21 cellular contexts compared by ENCODE assay signal in the genomic region with DNA sequence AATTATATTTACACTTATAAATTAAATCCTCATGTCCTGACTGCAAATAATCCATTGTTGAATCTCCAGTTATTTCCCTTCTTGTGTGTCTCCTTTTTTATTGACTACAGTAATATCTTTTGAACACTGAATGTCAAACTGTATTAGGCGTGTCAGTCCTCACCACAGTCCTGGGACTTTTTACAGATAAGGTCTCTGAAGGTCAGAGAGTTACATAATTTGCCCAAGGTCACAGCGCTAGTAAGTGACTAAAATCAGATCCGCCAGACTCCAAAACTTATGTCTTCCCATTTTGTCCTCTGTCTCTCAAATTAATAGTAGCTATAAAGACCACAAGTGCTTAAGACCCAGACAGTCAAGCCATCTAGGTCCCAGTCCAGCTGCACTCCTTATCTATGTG.
A peak's percentile ranks its signal among the peaks of the same experiment; 100 is the strongest.
DNase-seq lines count a peak whose midpoint lies in the region; ATAC-seq, FAIRE-seq and TF ChIP-seq lines count a peak whose summit lies in the region.
"Had no signal": no experiment of that assay in that cellular context is flagged by ENCODE, and none has a peak within 500 bp of the region (broad histone marks: within the 10 kb centered on the region; RNA-seq: fewer than 3 reads in every experiment).

No MANE protein-coding gene starts in this region.

- H3K9me1 ChIP-seq in K562 (ENCODE audit: control insufficient read depth, insufficient read depth, low read length), result no peaks in the 10 kb centered on the region

- intact Hi-C loops in Right ventricle myocardium superior (cut with DNase I) (no loop called here), left cardiac atrium (cut with DNase I) (no loop called here), K562 (cut with micrococcal nuclease) (no loop called here), gastrocnemius medialis (cut with DNase I; ENCODE audit: low total_unique reads) (loop anchor here (2.0 kb wide), 1 partner anchor 72 kb away; no protein-coding TSS in a partner anchor)

- H4K20me1 ChIP-seq in K562 (replicated peaks; ENCODE audit: control insufficient read depth, insufficient read depth, low read length), result no peaks in the 10 kb centered on the region

- TF ChIP-seq EP300 in K562 (IDR thresholded peaks at IDR 0.05; ENCODE audit: low read length), result no peak

- 26% methylated on average over 3 of the region's 3 CpGs for WGBS in K562 (ENCODE audit: insufficient coverage, low coverage, missing lambda C conversion rate)

- TF ChIP-seq CTCF in HEK293 (tag by site-specific recombination; IDR thresholded peaks at IDR 0.05), result no peak
- no peak for TF ChIP-seq CTCF in K562 (IDR thresholded peaks at IDR 0.05 in 2 of 3, conservative IDR thresholded peaks at IDR 0.05 in 1 of 3; ENCODE audit: insufficient read depth in 2 of 3, low read depth in 1 of 3, low read length in 3 of 3)
- no peak for TF ChIP-seq CTCF in gastrocnemius medialis (IDR thresholded peaks at IDR 0.05 in 4 of 5, conservative IDR thresholded peaks at IDR 0.05 in 1 of 5)
- TF ChIP-seq CTCF in GM20000 (IDR thresholded peaks at IDR 0.05; ENCODE audit: extremely low read depth, missing control alignments), result no peak

- H3K4me1 ChIP-seq in HEK293 (ENCODE audit: control insufficient read depth, insufficient read depth, low read length) (peaks cover 53% of the 10 kb centered on the region), K562 (replicated peaks in 1 of 2; ENCODE audit: control insufficient read depth in 2 of 2, insufficient read depth in 2 of 2, low read length in 2 of 2) (peaks cover 4 to 20% of the 10 kb centered on the region in 2 experiments; a peak in 4 of 5 replicates), gastrocnemius medialis (peaks cover 84% of the 10 kb centered on the region in 2 donors)

- FAIRE-seq in K562 (lab: Jason Lieb, UNC), result no peak
- FAIRE-seq: GM12892, H54 had no signal

- H3K36me3 ChIP-seq in HEK293 (ENCODE audit: control insufficient read depth in 2 of 2, insufficient read depth in 1 of 2, low read length in 2 of 2) (no peaks in the 10 kb centered on the region), K562 (ENCODE audit: control insufficient read depth, insufficient read depth, low read length) (no peaks in the 10 kb centered on the region), gastrocnemius medialis (no peaks in the 10 kb centered on the region)
- H3K36me3 ChIP-seq: MG63 had no signal

- TF ChIP-seq POLR2A in K562 (conservative IDR thresholded peaks at IDR 0.05) (no peak), gastrocnemius medialis (IDR thresholded peaks at IDR 0.05) (no peak)

- in situ Hi-C loops in K562 (cut with MboI), result no loop called here
- in situ Hi-C loops in gastrocnemius medialis (cut with MboI; ENCODE audit: low sequenced_read_pairs in 4 of 4), result loop anchor here in 3 of 4 donors (25.0 kb wide), 2 partner anchors 92 to 258 kb away; no protein-coding TSS in a partner anchor

- no peak overlapping the region for H2AFZ ChIP-seq in K562 (ENCODE audit: low read depth, low read length)
- H2AFZ ChIP-seq: PC-9 had no signal

- POLR2A ChIA-PET in HEK293 (lab: Yijun Ruan, JAX), result no interaction called here
- POLR2A ChIA-PET in K562 (lab: Yijun Ruan, JAX), result no interaction called here

- no peak for TF ChIP-seq RAD21 in K562 (CRISPR knock-in tag; conservative IDR thresholded peaks at IDR 0.05 in 1 of 2, IDR thresholded peaks at IDR 0.05 in 1 of 2)

- no peak overlapping the region for H3K4me3 ChIP-seq in HEK293 (ENCODE audit: low read depth, low read length)
- no peak overlapping the region for H3K4me3 ChIP-seq in K562
- H3K4me3 ChIP-seq in gastrocnemius medialis, result no peak overlapping the region
- H3K4me3 ChIP-seq: MG63, PC-9 had no signal

- H3K79me2 ChIP-seq in K562 (ENCODE audit: control insufficient read depth, insufficient read depth, low read length), result no peaks in the 10 kb centered on the region

- BruUV-seq in K562 (replicated peaks; lab: Mats Ljungman, UMichigan), result no TSS peak

- H3K9me3 ChIP-seq in HEK293 (ENCODE audit: control insufficient read depth, insufficient read depth, low read depth, low read length) (no peaks in the 10 kb centered on the region), K562 (replicated peaks; ENCODE audit: control insufficient read depth, insufficient read depth, low read depth, low read length) (no peaks in the 10 kb centered on the region), gastrocnemius medialis (no peaks in the 10 kb centered on the region)
- H3K9me3 ChIP-seq: MG63 had no signal

- no peaks in the 10 kb centered on the region for H3K27me3 ChIP-seq in K562 (ENCODE audit: control insufficient read depth in 2 of 2, insufficient read depth in 2 of 2, low read length in 2 of 2)
- H3K27me3 ChIP-seq in gastrocnemius medialis, result no peaks in the 10 kb centered on the region
- H3K27me3 ChIP-seq: MG63 had no signal

- H3K4me2 ChIP-seq in K562 (ENCODE audit: insufficient read depth, low read length), result no peak overlapping the region
- H3K4me2 ChIP-seq: PC-9 had no signal

- ATAC-seq in Right ventricle myocardium superior (ENCODE audit: poor library complexity) (peak; percentile 51), left cardiac atrium (no peak), K562 (no peak), gastrocnemius medialis (no peak), HG03045 (IDR thresholded peaks at IDR 0.05; ENCODE audit: unreplicated experiment) (no peak)

- H3K9ac ChIP-seq in K562 (ENCODE audit: insufficient read depth in 1 of 2, low read depth in 2 of 2, low read length in 2 of 2), result no peak overlapping the region

- H3K27ac ChIP-seq in HEK293 (ENCODE audit: extremely low read depth, low read depth, low read length), result peak overlapping the region; percentile 72; the same call in 1 of the 2 replicates
- no peak overlapping the region for H3K27ac ChIP-seq in K562 (ENCODE audit: extremely low read depth, low read depth, low read length)
- peak overlapping the region; percentile 90 to 97 (median 95) for H3K27ac ChIP-seq in gastrocnemius medialis
- H3K27ac ChIP-seq: PC-9 had no signal

- DNase-seq in Right ventricle myocardium superior, result no peak
- no peak for DNase-seq in left cardiac atrium
- DNase-seq in K562 (ENCODE audit: extremely low read depth in 1 of 4, low spot score in 3 of 4), result no peak
- no peak for DNase-seq in gastrocnemius medialis
- no peak for DNase-seq in NCI-H1436 treated with DMSO at 0.1 percent for 48 hours (lab: John Stamatoyannopoulos, UW)
- DNase-seq in GM20000 (ENCODE audit: low spot score), result no peak
- DNase-seq: 8988T; DND-41; KBM-7; MG63; NCI-H1105 treated with DMSO at 0.1 percent for 48 hours; NCI-H1694; NCI-H2029 treated with DMSO at 0.1 percent for 48 hours; NCI-H446 treated with DMSO at 0.1 percent for 48 hours; NCI-H526; NK-92 treated with Interleukin-12 subunit alpha and Interleukin-12 subunit beta, amount 100 ng/mL, for 24 hours; PC-9 had no signal

- CTCF ChIA-PET in HEK293 (lab: Yijun Ruan, JAX) (interaction anchor here (0.7 kb wide), 1 partner anchor 342 kb away, joined by 3 read pairs; no protein-coding TSS in a partner anchor), K562 (lab: Yijun Ruan, JAX; ENCODE audit: low intra/inter-chr PET ratio) (no interaction called here)

TF ChIP-seq in HEK293, 187 proteins besides CTCF, POLR2A, EP300 and RAD21:
- no peak for TF ChIP-seq ZXDB (tag by site-specific recombination; IDR thresholded peaks at IDR 0.05)
- TF ChIP-seq YY2 (tag by site-specific recombination; IDR thresholded peaks at IDR 0.05), result no peak
- TF ChIP-seq ZNF701 (tag by site-specific recombination; IDR thresholded peaks at IDR 0.05), result no peak
- no peak for TF ChIP-seq ZEB2 (tag by site-specific recombination; IDR thresholded peaks at IDR 0.05)
- TF ChIP-seq, protein P1, sequence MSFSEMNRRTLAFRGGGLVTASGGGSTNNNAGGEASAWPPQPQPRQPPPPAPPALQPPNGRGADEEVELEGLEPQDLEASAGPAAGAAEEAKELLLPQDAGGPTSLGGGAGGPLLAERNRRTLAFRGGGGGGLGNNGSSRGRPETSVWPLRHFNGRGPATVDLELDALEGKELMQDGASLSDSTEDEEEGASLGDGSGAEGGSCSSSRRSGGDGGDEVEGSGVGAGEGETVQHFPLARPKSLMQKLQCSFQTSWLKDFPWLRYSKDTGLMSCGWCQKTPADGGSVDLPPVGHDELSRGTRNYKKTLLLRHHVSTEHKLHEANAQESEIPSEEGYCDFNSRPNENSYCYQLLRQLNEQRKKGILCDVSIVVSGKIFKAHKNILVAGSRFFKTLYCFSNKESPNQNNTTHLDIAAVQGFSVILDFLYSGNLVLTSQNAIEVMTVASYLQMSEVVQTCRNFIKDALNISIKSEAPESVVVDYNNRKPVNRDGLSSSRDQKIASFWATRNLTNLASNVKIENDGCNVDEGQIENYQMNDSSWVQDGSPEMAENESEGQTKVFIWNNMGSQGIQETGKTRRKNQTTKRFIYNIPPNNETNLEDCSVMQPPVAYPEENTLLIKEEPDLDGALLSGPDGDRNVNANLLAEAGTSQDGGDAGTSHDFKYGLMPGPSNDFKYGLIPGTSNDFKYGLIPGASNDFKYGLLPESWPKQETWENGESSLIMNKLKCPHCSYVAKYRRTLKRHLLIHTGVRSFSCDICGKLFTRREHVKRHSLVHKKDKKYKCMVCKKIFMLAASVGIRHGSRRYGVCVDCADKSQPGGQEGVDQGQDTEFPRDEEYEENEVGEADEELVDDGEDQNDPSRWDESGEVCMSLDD (tag by site-specific recombination; IDR thresholded peaks at IDR 0.05), result no peak

TF ChIP-seq in K562, 482 proteins besides CTCF, POLR2A, EP300 and RAD21:
- TF ChIP-seq ZNF644 (tag; IDR thresholded peaks at IDR 0.05; ENCODE audit: low read depth) (no peak), HDAC1 (IDR thresholded peaks at IDR 0.05) (no peak), ESRRA (IDR thresholded peaks at IDR 0.05; ENCODE audit: borderline replicate concordance, low read depth) (peak; percentile 89), ZNF24 (IDR thresholded peaks at IDR 0.05) (no peak), U2AF1 (optimal IDR thresholded peaks at IDR 0.05; ENCODE audit: low read depth, low read length) (no peak)
- TF ChIP-seq, protein P2, sequence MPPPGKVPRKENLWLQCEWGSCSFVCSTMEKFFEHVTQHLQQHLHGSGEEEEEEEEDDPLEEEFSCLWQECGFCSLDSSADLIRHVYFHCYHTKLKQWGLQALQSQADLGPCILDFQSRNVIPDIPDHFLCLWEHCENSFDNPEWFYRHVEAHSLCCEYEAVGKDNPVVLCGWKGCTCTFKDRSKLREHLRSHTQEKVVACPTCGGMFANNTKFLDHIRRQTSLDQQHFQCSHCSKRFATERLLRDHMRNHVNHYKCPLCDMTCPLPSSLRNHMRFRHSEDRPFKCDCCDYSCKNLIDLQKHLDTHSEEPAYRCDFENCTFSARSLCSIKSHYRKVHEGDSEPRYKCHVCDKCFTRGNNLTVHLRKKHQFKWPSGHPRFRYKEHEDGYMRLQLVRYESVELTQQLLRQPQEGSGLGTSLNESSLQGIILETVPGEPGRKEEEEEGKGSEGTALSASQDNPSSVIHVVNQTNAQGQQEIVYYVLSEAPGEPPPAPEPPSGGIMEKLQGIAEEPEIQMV (tag; conservative IDR thresholded peaks at IDR 0.05; ENCODE audit: low read depth), result peak; percentile 48; the same call in 1 of the 2 replicates
